Comparison of ENCODE assay signal across 12 cellular contexts in genomic region chr7:155811560-155811894, GRCh38. TPM values are rescaled to one million over a fixed set of nuclear protein-coding genes. Genes with fewer than 3 reads are reported as not detected.
A peak's percentile ranks its signal among the peaks of the same experiment; 100 is the strongest.
DNase-seq lines count a peak whose midpoint lies in the region; TF ChIP-seq lines count a peak whose summit lies in the region.
"Had no signal": no experiment of that assay in that cellular context is flagged by ENCODE, and none has a peak within 500 bp of the region (broad histone marks: within the 10 kb centered on the region; RNA-seq: fewer than 3 reads in every experiment).

No MANE protein-coding gene starts in this region.

- H3K36me3 Mint-ChIP-seq in glutamatergic neuron (ENCODE audit: unreplicated experiment): no peaks in the 10 kb centered on the region
- H3K36me3 Mint-ChIP-seq in neural crest cell (ENCODE audit: low read depth): no peaks in the 10 kb centered on the region
- H3K36me3 Mint-ChIP-seq: activated naive CD4-positive, alpha-beta T cell treated with anti-CD3 and anti-CD28 coated beads, Interleukin-2, amount 50 U/mL, for 24 hours had no signal

- WGBS in esophagus muscularis mucosa: 4% methylated on average over 13 of the region's 13 CpGs

- TF ChIP-seq EP300 in esophagus muscularis mucosa (IDR thresholded peaks at IDR 0.05): no peak

- H3K9me3 ChIP-seq in esophagus muscularis mucosa: no peaks in the 10 kb centered on the region

- H3K9me3 Mint-ChIP-seq in glutamatergic neuron (ENCODE audit: unreplicated experiment) (peaks cover 5% of the 10 kb centered on the region), neural crest cell (no peaks in the 10 kb centered on the region)
- H3K9me3 Mint-ChIP-seq: activated CD4-positive, alpha-beta T cell treated with anti-CD3 and anti-CD28 coated beads, Interleukin-2, amount 10 ng/mL, durations not matched to agents 7 days and 5 days; activated naive CD4-positive, alpha-beta T cell treated with anti-CD3 and anti-CD28 coated beads, Interleukin-2, amount 50 U/mL, for 24 hours had no signal

- H3K27me3 Mint-ChIP-seq in glutamatergic neuron (ENCODE audit: unreplicated experiment) (peaks cover 35% of the 10 kb centered on the region), neural crest cell (ENCODE audit: low read depth) (peaks cover 88% of the 10 kb centered on the region)

- in situ Hi-C loops in Caki2 (cut with HindIII; ENCODE audit: low pct_unique_long_range_greater_than_20kb, low sequenced_read_pairs): no loop called here

- peaks cover 12% of the 10 kb centered on the region for H3K4me1 Mint-ChIP-seq in glutamatergic neuron (ENCODE audit: low read depth, unreplicated experiment)
- H3K4me1 Mint-ChIP-seq in neural crest cell: peaks cover 37% of the 10 kb centered on the region

- H3K27ac ChIP-seq in esophagus muscularis mucosa (replicated peaks in 1 of 4): no peak overlapping the region
- H3K27ac ChIP-seq: C4-2B had no signal

- H3K4me1 ChIP-seq in esophagus muscularis mucosa: peaks cover 10 to 61% (median 43%) of the 10 kb centered on the region in 4 donors

- DNase-seq in Caki2 (ENCODE audit: low read depth): peak; percentile 35
- peak; percentile 28 for DNase-seq in NCI-H748 treated with DMSO at 0.1 percent for 48 hours (lab: John Stamatoyannopoulos, UW)
- no peak for DNase-seq in glutamatergic neuron
- DNase-seq in neural crest cell (ENCODE audit: low read depth, low spot score): no peak
- DNase-seq in NCI-H524 treated with DMSO at 0.1 percent for 48 hours (lab: John Stamatoyannopoulos, UW): no peak
- no peak for DNase-seq in NCI-H226
- no peak for DNase-seq in activated CD4-positive, alpha-beta T cell treated with anti-CD3 and anti-CD28 coated beads, Interleukin-2, amount 50 U/mL, for 1 hour
- no peak for DNase-seq in esophagus muscularis mucosa (ENCODE audit: extremely low spot score)
- DNase-seq: activated CD4-positive, alpha-beta T cell treated with anti-CD3 and anti-CD28 coated beads, Interleukin-2, amount 10 ng/mL, durations not matched to agents 7 days and 5 days; NCI-H82 had no signal

- TF ChIP-seq CTCF in glutamatergic neuron (IDR thresholded peaks at IDR 0.05; ENCODE audit: partially characterized antibody, unreplicated experiment) (no peak), neural crest cell (conservative IDR thresholded peaks at IDR 0.05) (no peak), esophagus muscularis mucosa (IDR thresholded peaks at IDR 0.05) (no peak)

- intact Hi-C loops in esophagus muscularis mucosa (cut with DNase I): no loop called here

- H3K27me3 ChIP-seq in esophagus muscularis mucosa: peaks cover 0 to 100% (median 60%) of the 10 kb centered on the region in 4 donors

- peak overlapping the region; percentile 90 for H3K4me3 Mint-ChIP-seq in glutamatergic neuron (ENCODE audit: unreplicated experiment)
- peak overlapping the region; percentile 79 for H3K4me3 Mint-ChIP-seq in neural crest cell
- H3K4me3 Mint-ChIP-seq: activated naive CD4-positive, alpha-beta T cell treated with anti-CD3 and anti-CD28 coated beads, Interleukin-2, amount 50 U/mL, for 24 hours had no signal

- H3K36me3 ChIP-seq in esophagus muscularis mucosa: no peaks in the 10 kb centered on the region

- no peak for TF ChIP-seq POLR2A in esophagus muscularis mucosa (IDR thresholded peaks at IDR 0.05; ENCODE audit: low read depth)

- no peak overlapping the region for H3K4me3 ChIP-seq in esophagus muscularis mucosa

- no peak overlapping the region for H3K27ac Mint-ChIP-seq in glutamatergic neuron (ENCODE audit: unreplicated experiment)
- H3K27ac Mint-ChIP-seq in neural crest cell (ENCODE audit: unreplicated experiment): no peak overlapping the region
- H3K27ac Mint-ChIP-seq: activated CD4-positive, alpha-beta T cell treated with anti-CD3 and anti-CD28 coated beads, Interleukin-2, amount 10 ng/mL, durations not matched to agents 7 days and 5 days; activated naive CD4-positive, alpha-beta T cell treated with anti-CD3 and anti-CD28 coated beads, Interleukin-2, amount 50 U/mL, for 24 hours had no signal

RNA-seq across cellular contexts. Expression of gene SHH, which starts 0.7 kb away (rescaled TPM):
- total RNA-seq in Caki2 (2014; rRNA removed; shearing (Covaris generic); ENCODE audit: low replicate concordance): 8.7 and 18.5 TPM in 2 replicates
- not detected for total RNA-seq in glutamatergic neuron (ENCODE audit: unreplicated experiment)
- not detected in 2 replicates for total RNA-seq in neural crest cell
- total RNA-seq in esophagus muscularis mucosa: not detected
- total RNA-seq: activated CD4-positive, alpha-beta T cell treated with anti-CD3 and anti-CD28 coated beads, Interleukin-2, amount 10 ng/mL, durations not matched to agents 7 days and 5 days had no signal

Comparison
In these comparisons a context has a peak if more than half of its experiments do, and no peak if none do; other contexts are left out.
1. DNase-seq: peak in Caki2 (single experiment) and NCI-H748 treated with DMSO at 0.1 percent for 48 hours (single experiment); none in glutamatergic neuron (single experiment), neural crest cell (single experiment), NCI-H524 treated with DMSO at 0.1 percent for 48 hours (single experiment), NCI-H226 (single experiment), activated CD4-positive, alpha-beta T cell treated with anti-CD3 and anti-CD28 coated beads, Interleukin-2, amount 50 U/mL, for 1 hour (single experiment) and esophagus muscularis mucosa (single experiment).